ENCODE assay signal across 8 cellular contexts in genomic region chr19:1408300-1409203, GRCh38. TPM values are rescaled to one million over a fixed set of nuclear protein-coding genes. Genes with fewer than 3 reads are reported as not detected.
DNase-seq lines count a peak whose midpoint lies in the region; ATAC-seq and TF ChIP-seq lines count a peak whose summit lies in the region.

No MANE protein-coding gene starts in this region.

- H3K36me3 ChIP-seq in liver (ENCODE audit: control insufficient read depth in 4 of 4, insufficient read depth in 3 of 4, low read depth in 1 of 4, low read length in 3 of 4): peaks cover 0 to 5% (median 0%) of the 10 kb centered on the region in 4 donors

- peak in 3 of 4 experiments; percentile 19 to 49 (median 35) for DNase-seq in activated CD4-positive, CD25-positive, alpha-beta regulatory T cell (lab: John Stamatoyannopoulos, UW)
- peak; percentile 78 for DNase-seq in choroid plexus epithelial cell (ENCODE audit: low read depth)
- peak; percentile 31 for DNase-seq in stimulated activated CD8-positive, alpha-beta memory T cell treated with anti-CD3 and anti-CD28 coated beads, Interleukin-12 subunit alpha, Interleukin-12 subunit beta, amount 100 ng/mL, for 1 hour (ENCODE audit: low read depth)
- DNase-seq in NCI-H510A treated with DMSO at 0.1 percent for 48 hours (lab: John Stamatoyannopoulos, UW): no peak
- no peak for DNase-seq in NCI-H2107 treated with DMSO at 0.1 percent for 48 hours (lab: John Stamatoyannopoulos, UW; ENCODE audit: unreplicated experiment)

- no peaks in the 10 kb centered on the region for H3K27me3 ChIP-seq in liver (ENCODE audit: control insufficient read depth in 4 of 4, insufficient read depth in 4 of 4, low read length in 3 of 4)

- TF ChIP-seq RAD21 in liver (IDR thresholded peaks at IDR 0.05): no peak

- TF ChIP-seq CTCF in C4-2B (conservative IDR thresholded peaks at IDR 0.05): no peak
- TF ChIP-seq CTCF in choroid plexus epithelial cell (conservative IDR thresholded peaks at IDR 0.05; ENCODE audit: low read depth, low read length): no peak
- TF ChIP-seq CTCF in liver (IDR thresholded peaks at IDR 0.05; ENCODE audit: low read depth, low read length, missing input control): no peak

- peak overlapping the region; percentile 82 to 89 for H3K9ac ChIP-seq in liver (ENCODE audit: low read depth in 1 of 2, low read length in 2 of 2)

- H3K27ac ChIP-seq in C4-2B: peak overlapping the region; percentile 99
- peak overlapping the region; percentile 83 to 92 for H3K27ac ChIP-seq in liver (ENCODE audit: low read depth in 1 of 2, low read length in 2 of 2)

- peak overlapping the region; percentile 81 for H3K4me3 ChIP-seq in choroid plexus epithelial cell (ENCODE audit: low read depth, low read length)
- peak overlapping the region; percentile 41 to 98 (median 87) for H3K4me3 ChIP-seq in liver (ENCODE audit: low read depth in 1 of 3, low read length in 3 of 3)

- H3K9me3 ChIP-seq in liver (ENCODE audit: control insufficient read depth in 4 of 4, low read length in 3 of 4): no peaks in the 10 kb centered on the region

- under 1% methylated on average over 69 of the region's 69 CpGs for WGBS in liver

- H3K4me1 ChIP-seq in liver (ENCODE audit: control insufficient read depth in 4 of 4, insufficient read depth in 4 of 4, low read length in 3 of 4): peaks cover 33 to 53% (median 47%) of the 10 kb centered on the region in 4 donors

- ATAC-seq in HG03064 (IDR thresholded peaks at IDR 0.05; ENCODE audit: low read depth, unreplicated experiment): peak; percentile 15

TF ChIP-seq in liver, 16 proteins besides CTCF, POLR2A, EP300 and RAD21:
- TF ChIP-seq SP1 (IDR thresholded peaks at IDR 0.05): peak; percentile 6
- TF ChIP-seq YY1 (IDR thresholded peaks at IDR 0.05): peak; percentile 35
- TF ChIP-seq HNF4A (conservative IDR thresholded peaks at IDR 0.05): no peak
- TF ChIP-seq GABPA (IDR thresholded peaks at IDR 0.05 in 1 of 2, conservative IDR thresholded peaks at IDR 0.05 in 1 of 2): no peak
- no peak for TF ChIP-seq ATF3 (IDR thresholded peaks at IDR 0.05)
- TF ChIP-seq EGR1 (IDR thresholded peaks at IDR 0.05; ENCODE audit: low read depth in 2 of 2): no peak
- TF ChIP-seq JUND (IDR thresholded peaks at IDR 0.05): no peak
- TF ChIP-seq NR2F2 (IDR thresholded peaks at IDR 0.05): no peak

RNA-seq across cellular contexts. Expression of gene DAZAP1, which starts 1.2 kb away (rescaled TPM):
- 10 to 100 TPM; 30.0 to 45.0 TPM for total RNA-seq in liver
- 10 to 100 TPM in 1 of 2 donors, 1 to 10 TPM in 1; 5.4 to 29.4 TPM for polyA plus RNA-seq in liver

RNA-seq across cellular contexts. Expression of gene GAMT, which starts 7.2 kb away (rescaled TPM):
- 100 to 1,000 TPM in 1 of 2 donors, 10 to 100 TPM in 1; 76.2 to 181 TPM for total RNA-seq in liver
- 100 to 1,000 TPM; 367 to 394 TPM for polyA plus RNA-seq in liver

RNA-seq across cellular contexts. Expression of gene NDUFS7, which starts 24.8 kb away (rescaled TPM):
- total RNA-seq in liver: 10 to 100 TPM; 54.4 to 85.7 TPM
- 100 to 1,000 TPM; 170 to 185 TPM for polyA plus RNA-seq in liver

RNA-seq across cellular contexts. Expression of gene RPS15, which starts 29.6 kb away (rescaled TPM):
- total RNA-seq in liver: 100 to 1,000 TPM; 296 to 408 TPM
- polyA plus RNA-seq in liver: 100 to 1,000 TPM; 420 to 954 TPM

RNA-seq across cellular contexts. Expression of gene APC2, which starts 41.4 kb away (rescaled TPM):
- under 1 TPM; under 0.01 to 0.05 TPM for total RNA-seq in liver
- under 1 TPM; 0.01 to 0.06 TPM for polyA plus RNA-seq in liver

Comparison
In these comparisons a context has a peak if more than half of its experiments do, and no peak if none do; other contexts are left out.
1. DNase-seq: peak in activated CD4-positive, CD25-positive, alpha-beta regulatory T cell (3 of 4), choroid plexus epithelial cell (single experiment) and stimulated activated CD8-positive, alpha-beta memory T cell treated with anti-CD3 and anti-CD28 coated beads, Interleukin-12 subunit alpha, Interleukin-12 subunit beta, amount 100 ng/mL, for 1 hour (single experiment); none in NCI-H510A treated with DMSO at 0.1 percent for 48 hours (single experiment) and NCI-H2107 treated with DMSO at 0.1 percent for 48 hours (single experiment).